31 cellular contexts compared by ENCODE assay signal in the genomic region with DNA sequence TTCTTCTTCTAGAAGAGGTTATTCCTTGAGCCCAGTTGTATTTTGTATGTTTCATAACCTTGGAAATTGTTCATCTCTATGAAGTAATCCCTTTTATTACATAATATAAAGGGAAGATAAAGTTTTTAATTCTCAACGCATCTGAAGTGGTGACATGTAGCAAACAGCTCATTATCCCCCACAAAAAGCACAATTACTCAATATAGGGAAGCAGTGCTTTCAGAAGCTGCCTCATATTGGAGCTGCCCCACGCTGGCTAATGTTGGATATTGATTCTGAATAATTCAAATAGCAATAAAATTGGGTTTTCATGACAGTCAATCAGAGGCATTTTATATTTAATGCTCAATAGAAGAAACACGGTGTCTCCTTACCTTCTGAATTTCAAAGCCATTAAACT.
"Had no signal": no experiment of that assay in that cellular context is flagged by ENCODE, and none has a peak within 500 bp of the region (broad histone marks: within the 10 kb centered on the region; RNA-seq: fewer than 3 reads in every experiment).

No MANE protein-coding gene starts in this region.

- ATAC-seq: Panc1, Right ventricle myocardium inferior, SK-N-SH treated with all-trans-retinoic acid at 6 μM for 48 hours had no signal

- DNase-seq: Kasumi-1, KG1, MG63, NCI-H1048, NCI-H1092 treated with DMSO at 0.1 percent for 48 hours, NCI-H1105 treated with DMSO at 0.1 percent for 48 hours, NCI-H1417, NCI-H1436, NCI-H146, NCI-H1694, NCI-H187, NCI-H1930, NCI-H2029 treated with DMSO at 0.1 percent for 48 hours, NCI-H2081 treated with DMSO at 0.1 percent for 48 hours, NCI-H2171 treated with DMSO at 0.1 percent for 48 hours, NCI-H2227 treated with DMSO at 0.1 percent for 48 hours, NCI-H345, NCI-H446, NCI-H510A treated with DMSO at 0.1 percent for 48 hours, NCI-H524 treated with DMSO at 0.1 percent for 48 hours, NCI-H526 treated with DMSO at 0.1 percent for 48 hours, NCI-H774, PC-9, SHP77, SIG-M5, SJCRH30, SW 1271, T-helper 1 cell had no signal
